Comparison of ENCODE assay signal across 15 cellular contexts in genomic region chr12:90004319-90005074, GRCh38.
DNase-seq lines count a peak whose midpoint lies in the region; ATAC-seq, FAIRE-seq and TF ChIP-seq lines count a peak whose summit lies in the region.
"Had no signal": no experiment of that assay in that cellular context is flagged by ENCODE, and none has a peak within 500 bp of the region (broad histone marks: within the 10 kb centered on the region; RNA-seq: fewer than 3 reads in every experiment).

No MANE protein-coding gene starts in this region.

- ATAC-seq in GM23338: peak; percentile 76
- peak; percentile 40 for ATAC-seq in HG03520 (IDR thresholded peaks at IDR 0.05; ENCODE audit: unreplicated experiment)

- no peak for DNase-seq in GM12891 (ENCODE audit: insufficient read length, low spot score)
- DNase-seq in GM23338 (ENCODE audit: low spot score): peak; percentile 59
- no peak for DNase-seq in endodermal cell
- DNase-seq in stimulated activated CD4-positive, alpha-beta T cell treated with anti-CD3 and anti-CD28 coated beads, Interleukin-4, amount 100 ng/mL, for 24 hours: no peak
- no peak for DNase-seq in osteocyte (ENCODE audit: extremely low spot score, unreplicated experiment)
- no peak for DNase-seq in NCI-H1930 (lab: John Stamatoyannopoulos, UW)
- DNase-seq in NCI-H524 treated with DMSO at 0.1 percent for 48 hours (lab: John Stamatoyannopoulos, UW): no peak
- DNase-seq: activated naive CD8-positive, alpha-beta T cell treated with anti-CD3 and anti-CD28 coated beads, Interleukin-2, amount 10 ng/mL, durations not matched to agents 7 days and 5 days; esophagus squamous epithelium; NCI-H1048; NCI-H446; SIG-M5; stimulated activated naive CD4-positive, alpha-beta T cell treated with Interleukin-2 at 50 U/mL for 16 hours had no signal

- H3K27ac ChIP-seq in GM23338 (ENCODE audit: low read depth) (peak overlapping the region; percentile 14; the same call in 1 of the 2 replicates), endodermal cell (ENCODE audit: low read depth, low read length) (no peak overlapping the region)
- H3K27ac ChIP-seq: esophagus squamous epithelium had no signal

- H3K9ac ChIP-seq in endodermal cell (ENCODE audit: extremely low read depth, low read length, poor library complexity, severe bottlenecking): no peak overlapping the region

- H3K4me3 ChIP-seq in GM23338 (no peak overlapping the region), endodermal cell (ENCODE audit: low read length) (no peak overlapping the region)
- H3K4me3 ChIP-seq: esophagus squamous epithelium had no signal

- H3K4me3 Mint-ChIP-seq in GM23338 (peak overlapping the region; percentile 2; the same call in 1 of the 3 replicates), endodermal cell (no peak overlapping the region), osteocyte (ENCODE audit: unreplicated experiment) (no peak overlapping the region)
- H3K4me3 Mint-ChIP-seq: activated naive CD8-positive, alpha-beta T cell treated with anti-CD3 and anti-CD28 coated beads, Interleukin-2, amount 10 ng/mL, durations not matched to agents 7 days and 5 days had no signal

- H4K20me1 ChIP-seq in GM23338 (replicated peaks; ENCODE audit: insufficient read depth): no peaks in the 10 kb centered on the region

- peak; percentile 69 for FAIRE-seq in GM12891 (lab: Jason Lieb, UNC)
- FAIRE-seq: TTC549 had no signal

- no peak for TF ChIP-seq POLR2A in GM12891 (IDR thresholded peaks at IDR 0.05; ENCODE audit: low read depth, low read length)

- peaks cover 4% of the 10 kb centered on the region; the same call in 1 of the 2 replicates for H3K9me2 ChIP-seq in GM23338 (ENCODE audit: insufficient read depth)

- 69 to 90% methylated on average over 2 to 5 of the region's 5 CpGs for WGBS in endodermal cell (ENCODE audit: insufficient coverage in 1 of 2, insufficient read length in 1 of 2), 2 experiments

- no peaks in the 10 kb centered on the region for H3K79me2 ChIP-seq in GM23338 (replicated peaks; ENCODE audit: insufficient read depth)

- TF ChIP-seq CTCF in GM23338 (conservative IDR thresholded peaks at IDR 0.05; ENCODE audit: low read depth in 2 of 2) (no peak), endodermal cell (conservative IDR thresholded peaks at IDR 0.05) (no peak), osteocyte (IDR thresholded peaks at IDR 0.05) (no peak)

- H3K4me1 ChIP-seq in GM23338 (ENCODE audit: insufficient read depth) (peaks cover 9% of the 10 kb centered on the region), endodermal cell (ENCODE audit: control insufficient read depth, insufficient read depth, low read length) (no peaks in the 10 kb centered on the region)
- H3K4me1 ChIP-seq: esophagus squamous epithelium had no signal

- H3K36me3 ChIP-seq in GM23338 (ENCODE audit: insufficient read depth): no peaks in the 10 kb centered on the region
- no peaks in the 10 kb centered on the region for H3K36me3 ChIP-seq in endodermal cell (ENCODE audit: control insufficient read depth, insufficient read depth, low read length)
- H3K36me3 ChIP-seq: esophagus squamous epithelium had no signal

- no peaks in the 10 kb centered on the region for H3K9me3 Mint-ChIP-seq in GM23338
- H3K9me3 Mint-ChIP-seq in endodermal cell: no peaks in the 10 kb centered on the region
- H3K9me3 Mint-ChIP-seq in osteocyte (ENCODE audit: unreplicated experiment): no peaks in the 10 kb centered on the region
- H3K9me3 Mint-ChIP-seq: activated naive CD8-positive, alpha-beta T cell treated with anti-CD3 and anti-CD28 coated beads, Interleukin-2, amount 10 ng/mL, durations not matched to agents 7 days and 5 days had no signal

- H3K27me3 Mint-ChIP-seq in GM23338 (ENCODE audit: insufficient read depth, low read depth, poor library complexity) (no peaks in the 10 kb centered on the region), endodermal cell (ENCODE audit: insufficient read depth) (no peaks in the 10 kb centered on the region), osteocyte (ENCODE audit: unreplicated experiment) (no peaks in the 10 kb centered on the region)
- H3K27me3 Mint-ChIP-seq: activated naive CD8-positive, alpha-beta T cell treated with anti-CD3 and anti-CD28 coated beads, Interleukin-2, amount 10 ng/mL, durations not matched to agents 7 days and 5 days had no signal

- no peaks in the 10 kb centered on the region for H3K36me3 Mint-ChIP-seq in GM23338 (ENCODE audit: low read depth)
- no peaks in the 10 kb centered on the region for H3K36me3 Mint-ChIP-seq in endodermal cell (ENCODE audit: low read depth)
- H3K36me3 Mint-ChIP-seq in osteocyte (ENCODE audit: unreplicated experiment): no peaks in the 10 kb centered on the region
- H3K36me3 Mint-ChIP-seq: activated naive CD8-positive, alpha-beta T cell treated with anti-CD3 and anti-CD28 coated beads, Interleukin-2, amount 10 ng/mL, durations not matched to agents 7 days and 5 days had no signal

- H3K27ac Mint-ChIP-seq in GM23338: peak overlapping the region; percentile 87
- peak overlapping the region; percentile 50 for H3K27ac Mint-ChIP-seq in endodermal cell
- H3K27ac Mint-ChIP-seq in osteocyte (ENCODE audit: unreplicated experiment): no peak overlapping the region
- H3K27ac Mint-ChIP-seq: activated naive CD8-positive, alpha-beta T cell treated with anti-CD3 and anti-CD28 coated beads, Interleukin-2, amount 10 ng/mL, durations not matched to agents 7 days and 5 days had no signal

- H2AFZ ChIP-seq in GM23338: no peak overlapping the region

- H3K4me1 Mint-ChIP-seq in GM23338 (peaks cover 17% of the 10 kb centered on the region), endodermal cell (peaks cover 9% of the 10 kb centered on the region), osteocyte (ENCODE audit: unreplicated experiment) (peaks cover 14% of the 10 kb centered on the region)
- H3K4me1 Mint-ChIP-seq: activated naive CD8-positive, alpha-beta T cell treated with anti-CD3 and anti-CD28 coated beads, Interleukin-2, amount 10 ng/mL, durations not matched to agents 7 days and 5 days had no signal

- 0 out of 2 replicates have a peak overlapping the region, but pooled peaks have one; percentile 0 for H3K4me2 ChIP-seq in GM23338

- H3K9me3 ChIP-seq in endodermal cell (ENCODE audit: control insufficient read depth, low read length): no peaks in the 10 kb centered on the region
- H3K9me3 ChIP-seq: esophagus squamous epithelium had no signal

- H3K27me3 ChIP-seq in GM23338 (ENCODE audit: insufficient read depth): no peaks in the 10 kb centered on the region
- no peaks in the 10 kb centered on the region for H3K27me3 ChIP-seq in endodermal cell (ENCODE audit: control insufficient read depth, insufficient read depth, low read length, poor library complexity, severe bottlenecking)
- H3K27me3 ChIP-seq: esophagus squamous epithelium had no signal

- H3F3A ChIP-seq in GM23338 (replicated peaks; ENCODE audit: low read depth): no peaks in the 10 kb centered on the region

TF ChIP-seq in GM12891, 5 proteins besides CTCF, POLR2A, EP300 and RAD21:
- TF ChIP-seq PAX5 (IDR thresholded peaks at IDR 0.05; ENCODE audit: insufficient read depth, low read length, severe bottlenecking) (no peak), SPI1 (IDR thresholded peaks at IDR 0.05; ENCODE audit: low read depth, low read length) (peak; percentile 92)
TF ChIP-seq in GM12891: peak in this region for 1.

TF ChIP-seq in GM23338, 12 proteins besides CTCF, POLR2A, EP300 and RAD21 (continues in another document):
- TF ChIP-seq ZNF331 (CRISPR knock-in tag; IDR thresholded peaks at IDR 0.05; ENCODE audit: low read depth) (no peak), POLR2AphosphoS5 (IDR thresholded peaks at IDR 0.05; ENCODE audit: low read depth) (no peak), NANOG (IDR thresholded peaks at IDR 0.05; ENCODE audit: borderline replicate concordance) (no peak), EZH2 (IDR thresholded peaks at IDR 0.05; ENCODE audit: low read depth, unreplicated experiment) (no peak), CREB1 (CRISPR knock-in tag; IDR thresholded peaks at IDR 0.05; ENCODE audit: low read depth) (no peak), JUNB (IDR thresholded peaks at IDR 0.05; ENCODE audit: unreplicated experiment) (no peak), ETS1 (IDR thresholded peaks at IDR 0.05) (no peak), REST (IDR thresholded peaks at IDR 0.05; ENCODE audit: unreplicated experiment) (no peak)
